8 cellular contexts compared by ENCODE assay signal in the genomic region with DNA sequence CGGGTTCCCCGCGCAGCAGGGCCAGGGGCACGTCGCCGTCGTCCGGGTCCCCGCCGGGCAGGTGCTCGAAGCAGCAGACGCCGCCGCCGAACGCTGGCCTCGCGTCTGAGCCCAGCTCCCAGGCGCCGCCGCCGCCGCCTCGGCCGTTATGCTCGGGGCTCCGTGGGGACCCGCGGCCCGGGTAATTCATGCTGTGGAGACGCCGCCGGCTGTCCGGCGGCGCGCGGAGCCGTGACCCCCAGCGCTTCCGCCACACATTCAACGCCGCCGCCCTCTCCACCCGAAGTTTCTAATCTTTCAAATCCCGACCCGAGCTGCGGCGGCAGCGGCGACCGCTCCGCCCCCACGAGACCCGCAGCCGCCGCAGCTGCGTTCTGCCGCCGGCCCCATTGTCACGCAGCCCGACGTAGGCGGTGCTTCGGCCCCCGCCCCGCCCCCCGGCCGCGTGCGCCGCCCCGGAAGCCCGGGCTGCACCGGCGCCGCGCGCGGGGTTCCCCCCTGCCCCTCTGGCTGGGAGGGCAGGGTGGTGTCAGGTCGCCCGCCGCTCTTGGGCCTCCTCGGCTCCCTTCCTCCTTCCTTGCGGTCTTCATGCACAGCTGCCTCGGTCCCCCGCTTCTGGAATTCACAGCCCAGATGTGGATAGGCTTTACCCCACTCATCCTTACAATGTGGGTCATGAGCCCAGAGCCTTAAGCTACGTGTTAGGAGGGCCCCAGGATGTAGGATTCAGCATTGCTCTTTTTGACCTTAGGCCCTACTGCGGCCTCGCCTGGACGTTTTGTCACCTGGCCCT. TPM values are rescaled to one million over a fixed set of nuclear protein-coding genes. Genes with fewer than 3 reads are reported as not detected.
DNase-seq lines count a peak whose midpoint lies in the region; ATAC-seq and TF ChIP-seq lines count a peak whose summit lies in the region.

A gene (minus strand): TSS at position 415 of the 793 bp plus-strand sequence. CDS start 225 bp downstream, at position 190.

- TF ChIP-seq EP300 in Ishikawa (IDR thresholded peaks at IDR 0.05; ENCODE audit: borderline replicate concordance): no peak; the same call in 1 of the 2 replicates

- no peaks in the 10 kb centered on the region for H3K27me3 Mint-ChIP-seq in activated T-helper 17 cell treated with anti-CD3 and anti-CD28 coated beads, Interleukin-2, amount 50 U/mL, for 72 hours
- no peaks in the 10 kb centered on the region for H3K27me3 Mint-ChIP-seq in natural killer cell treated with Interleukin-12 subunit alpha and Interleukin-12 subunit beta and Interleukin-15 and Interleukin-18, amount 100 ng/mL, for 72 hours
- H3K27me3 Mint-ChIP-seq in stimulated activated naive CD8-positive, alpha-beta T cell treated with anti-CD3 and anti-CD28 coated beads, Interleukin-15, Interleukin-2, amounts not matched to agents 100 ng/mL and 50 ng/mL, for 24 hours: no peaks in the 10 kb centered on the region

- DNase-seq in DMS53 (lab: John Stamatoyannopoulos, UW) (peak; percentile 88), RPMI8226 (peak; percentile 82), fibroblast of peridontal ligament (ENCODE audit: extremely low read depth) (peak; percentile 50)
- peak; percentile 93 for DNase-seq in natural killer cell treated with Interleukin-12 subunit alpha and Interleukin-12 subunit beta and Interleukin-15 and Interleukin-18, amount 100 ng/mL, for 72 hours (ENCODE audit: low spot score)

- no peak for TF ChIP-seq RAD21 in Ishikawa (IDR thresholded peaks at IDR 0.05; ENCODE audit: low read depth)

- peaks cover 54% of the 10 kb centered on the region for H3K36me3 Mint-ChIP-seq in activated T-helper 17 cell treated with anti-CD3 and anti-CD28 coated beads, Interleukin-2, amount 50 U/mL, for 72 hours (ENCODE audit: low read depth)
- H3K36me3 Mint-ChIP-seq in natural killer cell treated with Interleukin-12 subunit alpha and Interleukin-12 subunit beta and Interleukin-15 and Interleukin-18, amount 100 ng/mL, for 72 hours: peaks cover 18% of the 10 kb centered on the region
- H3K36me3 Mint-ChIP-seq in stimulated activated naive CD8-positive, alpha-beta T cell treated with anti-CD3 and anti-CD28 coated beads, Interleukin-15, Interleukin-2, amounts not matched to agents 100 ng/mL and 50 ng/mL, for 24 hours (ENCODE audit: low read depth): peaks cover 5% of the 10 kb centered on the region

- ATAC-seq in GM21529 (IDR thresholded peaks at IDR 0.05; ENCODE audit: unreplicated experiment): peak; percentile 70
- peak; percentile 76 for ATAC-seq in activated T-helper 17 cell treated with anti-CD3 and anti-CD28 coated beads, Interleukin-2, amount 50 U/mL, for 72 hours (replicated peaks)
- peak; percentile 90 to 96 for ATAC-seq in natural killer cell treated with Interleukin-12 subunit alpha and Interleukin-12 subunit beta and Interleukin-15 and Interleukin-18, amount 100 ng/mL, for 72 hours

- peaks cover 26% of the 10 kb centered on the region for H3K4me1 Mint-ChIP-seq in activated T-helper 17 cell treated with anti-CD3 and anti-CD28 coated beads, Interleukin-2, amount 50 U/mL, for 72 hours
- H3K4me1 Mint-ChIP-seq in natural killer cell treated with Interleukin-12 subunit alpha and Interleukin-12 subunit beta and Interleukin-15 and Interleukin-18, amount 100 ng/mL, for 72 hours (ENCODE audit: low read depth in 2 of 2): peaks cover 47 to 55% of the 10 kb centered on the region in 2 donors
- H3K4me1 Mint-ChIP-seq in stimulated activated naive CD8-positive, alpha-beta T cell treated with anti-CD3 and anti-CD28 coated beads, Interleukin-15, Interleukin-2, amounts not matched to agents 100 ng/mL and 50 ng/mL, for 24 hours (ENCODE audit: low read depth): peaks cover 44% of the 10 kb centered on the region

- no peaks in the 10 kb centered on the region for H3K9me3 Mint-ChIP-seq in activated T-helper 17 cell treated with anti-CD3 and anti-CD28 coated beads, Interleukin-2, amount 50 U/mL, for 72 hours
- no peaks in the 10 kb centered on the region for H3K9me3 Mint-ChIP-seq in natural killer cell treated with Interleukin-12 subunit alpha and Interleukin-12 subunit beta and Interleukin-15 and Interleukin-18, amount 100 ng/mL, for 72 hours
- H3K9me3 Mint-ChIP-seq in stimulated activated naive CD8-positive, alpha-beta T cell treated with anti-CD3 and anti-CD28 coated beads, Interleukin-15, Interleukin-2, amounts not matched to agents 100 ng/mL and 50 ng/mL, for 24 hours: no peaks in the 10 kb centered on the region

- peak within 1 kb of the TSS; percentile 82 for H3K4me3 Mint-ChIP-seq in activated T-helper 17 cell treated with anti-CD3 and anti-CD28 coated beads, Interleukin-2, amount 50 U/mL, for 72 hours
- H3K4me3 Mint-ChIP-seq in natural killer cell treated with Interleukin-12 subunit alpha and Interleukin-12 subunit beta and Interleukin-15 and Interleukin-18, amount 100 ng/mL, for 72 hours: peak within 1 kb of the TSS; percentile 100
- H3K4me3 Mint-ChIP-seq in stimulated activated naive CD8-positive, alpha-beta T cell treated with anti-CD3 and anti-CD28 coated beads, Interleukin-15, Interleukin-2, amounts not matched to agents 100 ng/mL and 50 ng/mL, for 24 hours: peak within 1 kb of the TSS; percentile 100

- H3K27ac Mint-ChIP-seq in activated T-helper 17 cell treated with anti-CD3 and anti-CD28 coated beads, Interleukin-2, amount 50 U/mL, for 72 hours: peak within 1 kb of the TSS; percentile 99
- peak within 1 kb of the TSS; percentile 91 to 99 for H3K27ac Mint-ChIP-seq in natural killer cell treated with Interleukin-12 subunit alpha and Interleukin-12 subunit beta and Interleukin-15 and Interleukin-18, amount 100 ng/mL, for 72 hours
- H3K27ac Mint-ChIP-seq in stimulated activated naive CD8-positive, alpha-beta T cell treated with anti-CD3 and anti-CD28 coated beads, Interleukin-15, Interleukin-2, amounts not matched to agents 100 ng/mL and 50 ng/mL, for 24 hours: peak within 1 kb of the TSS; percentile 98

TF ChIP-seq in Ishikawa, 13 proteins besides CTCF, POLR2A, EP300 and RAD21:
- TF ChIP-seq TEAD4 (IDR thresholded peaks at IDR 0.05): 0 out of 2 replicates have a peak, but pooled peaks have one; percentile 3
- TF ChIP-seq, protein P1, sequence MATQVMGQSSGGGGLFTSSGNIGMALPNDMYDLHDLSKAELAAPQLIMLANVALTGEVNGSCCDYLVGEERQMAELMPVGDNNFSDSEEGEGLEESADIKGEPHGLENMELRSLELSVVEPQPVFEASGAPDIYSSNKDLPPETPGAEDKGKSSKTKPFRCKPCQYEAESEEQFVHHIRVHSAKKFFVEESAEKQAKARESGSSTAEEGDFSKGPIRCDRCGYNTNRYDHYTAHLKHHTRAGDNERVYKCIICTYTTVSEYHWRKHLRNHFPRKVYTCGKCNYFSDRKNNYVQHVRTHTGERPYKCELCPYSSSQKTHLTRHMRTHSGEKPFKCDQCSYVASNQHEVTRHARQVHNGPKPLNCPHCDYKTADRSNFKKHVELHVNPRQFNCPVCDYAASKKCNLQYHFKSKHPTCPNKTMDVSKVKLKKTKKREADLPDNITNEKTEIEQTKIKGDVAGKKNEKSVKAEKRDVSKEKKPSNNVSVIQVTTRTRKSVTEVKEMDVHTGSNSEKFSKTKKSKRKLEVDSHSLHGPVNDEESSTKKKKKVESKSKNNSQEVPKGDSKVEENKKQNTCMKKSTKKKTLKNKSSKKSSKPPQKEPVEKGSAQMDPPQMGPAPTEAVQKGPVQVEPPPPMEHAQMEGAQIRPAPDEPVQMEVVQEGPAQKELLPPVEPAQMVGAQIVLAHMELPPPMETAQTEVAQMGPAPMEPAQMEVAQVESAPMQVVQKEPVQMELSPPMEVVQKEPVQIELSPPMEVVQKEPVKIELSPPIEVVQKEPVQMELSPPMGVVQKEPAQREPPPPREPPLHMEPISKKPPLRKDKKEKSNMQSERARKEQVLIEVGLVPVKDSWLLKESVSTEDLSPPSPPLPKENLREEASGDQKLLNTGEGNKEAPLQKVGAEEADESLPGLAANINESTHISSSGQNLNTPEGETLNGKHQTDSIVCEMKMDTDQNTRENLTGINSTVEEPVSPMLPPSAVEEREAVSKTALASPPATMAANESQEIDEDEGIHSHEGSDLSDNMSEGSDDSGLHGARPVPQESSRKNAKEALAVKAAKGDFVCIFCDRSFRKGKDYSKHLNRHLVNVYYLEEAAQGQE (IDR thresholded peaks at IDR 0.05; ENCODE audit: low read depth): no peak
- no peak for TF ChIP-seq FOXM1 (IDR thresholded peaks at IDR 0.05; ENCODE audit: borderline replicate concordance, low read depth)
- no peak for TF ChIP-seq ZBTB7A (IDR thresholded peaks at IDR 0.05; ENCODE audit: low read depth)
- TF ChIP-seq TAF1 (IDR thresholded peaks at IDR 0.05; ENCODE audit: low read depth): peak; percentile 72; the same call in 1 of the 2 replicates

RNA-seq across cellular contexts. Expression of the gene that starts here (rescaled TPM):
- 100 to 1,000 TPM in 1 of 2 donors, 10 to 100 TPM in 1; 46.7 to 146 TPM for total RNA-seq in activated T-helper 17 cell treated with anti-CD3 and anti-CD28 coated beads, Interleukin-2, amount 50 U/mL, for 72 hours
- 10 to 100 TPM; 71.3 to 87.5 TPM for total RNA-seq in natural killer cell treated with Interleukin-12 subunit alpha and Interleukin-12 subunit beta and Interleukin-15 and Interleukin-18, amount 100 ng/mL, for 72 hours

Comparison
In these comparisons a context has a peak if more than half of its experiments do, and no peak if none do; other contexts are left out.
1. Peak in every context shown above with its lines: DNase-seq and ATAC-seq.